ENCODE assay signal across 26 cellular contexts in genomic region chr3:39372831-39373230, GRCh38. TPM values are rescaled to one million over a fixed set of nuclear protein-coding genes. Genes with fewer than 3 reads are reported as not detected.
"Had no signal": no experiment of that assay in that cellular context is flagged by ENCODE, and none has a peak within 500 bp of the region (broad histone marks: within the 10 kb centered on the region; RNA-seq: fewer than 3 reads in every experiment).

No MANE protein-coding gene starts in this region.

- DNase-seq: effector memory CD8-positive, alpha-beta T cell; immature natural killer cell; kidney; left cardiac atrium; left ventricle myocardium inferior; lower lobe of right lung; mesenchymal stem cell; midbrain; nucleus accumbens; ovary; sigmoid colon; small intestine; stimulated activated CD4-positive, alpha-beta T cell treated with anti-CD3 and anti-CD28 coated beads, Interleukin-12 subunit alpha, Interleukin-12 subunit beta, amount 100 ng/mL, for 4 hours; stimulated activated naive CD4-positive, alpha-beta T cell; stomach; substantia nigra; transverse colon had no signal

- H3K36me3 Mint-ChIP-seq: neural progenitor cell had no signal

- H3K4me3 Mint-ChIP-seq: dendritic cell treated with granulocyte-macrophage colony-stimulating factor and Interleukin-4, amounts not matched to agents 40 ng/mL and 50 ng/mL, for 4 days; effector memory CD8-positive, alpha-beta T cell; immature natural killer cell; natural killer cell treated with Interleukin-12 subunit alpha and Interleukin-12 subunit beta and Interleukin-15 and Interleukin-18, amount 100 ng/mL, for 72 hours; neural progenitor cell had no signal

- H2AFZ ChIP-seq: neural progenitor cell had no signal

- H3K36me3 ChIP-seq: left ventricle myocardium inferior, lower lobe of right lung, neural progenitor cell, ovary, right atrium auricular region, sigmoid colon, stomach, thoracic aorta, transverse colon had no signal

- H3K9me3 ChIP-seq: lower lobe of right lung, ovary, right atrium auricular region, sigmoid colon, stomach, thoracic aorta, transverse colon had no signal

- H3K9ac ChIP-seq: neural progenitor cell had no signal

- ATAC-seq: effector memory CD8-positive, alpha-beta T cell; esophagus mucosa; left cardiac atrium; lower lobe of right lung; natural killer cell treated with Interleukin-12 subunit alpha and Interleukin-12 subunit beta and Interleukin-15 and Interleukin-18, amount 100 ng/mL, for 72 hours had no signal

- H3K4me1 Mint-ChIP-seq: neural progenitor cell had no signal

- H3K27ac Mint-ChIP-seq: dendritic cell treated with granulocyte-macrophage colony-stimulating factor and Interleukin-4, amounts not matched to agents 40 ng/mL and 50 ng/mL, for 4 days; effector memory CD8-positive, alpha-beta T cell; natural killer cell treated with Interleukin-12 subunit alpha and Interleukin-12 subunit beta and Interleukin-15 and Interleukin-18, amount 100 ng/mL, for 72 hours; neural progenitor cell had no signal

- H3K4me2 ChIP-seq: neural progenitor cell had no signal

- H3K27ac ChIP-seq: left ventricle myocardium inferior, lower lobe of right lung, neural progenitor cell, ovary, right atrium auricular region, sigmoid colon, stomach, thoracic aorta, transverse colon had no signal

- FAIRE-seq: colon, kidney, small intestine had no signal

- H3K4me1 ChIP-seq: left ventricle myocardium inferior, lower lobe of right lung, neural progenitor cell, right atrium auricular region, sigmoid colon, stomach had no signal

- H3K4me3 ChIP-seq: left ventricle myocardium inferior, lower lobe of right lung, neural progenitor cell, ovary, right atrium auricular region, sigmoid colon, stomach, thoracic aorta, transverse colon had no signal

- H3K27me3 ChIP-seq: neural progenitor cell, ovary, right atrium auricular region, stomach, transverse colon had no signal

- H3K27me3 Mint-ChIP-seq: dendritic cell treated with granulocyte-macrophage colony-stimulating factor and Interleukin-4, amounts not matched to agents 40 ng/mL and 50 ng/mL, for 4 days; natural killer cell treated with Interleukin-12 subunit alpha and Interleukin-12 subunit beta and Interleukin-15 and Interleukin-18, amount 100 ng/mL, for 72 hours had no signal

RNA-seq across cellular contexts. Expression of gene CCR8, which starts 43.3 kb away (rescaled TPM):
- total RNA-seq: left cardiac atrium, left ventricle myocardium inferior, lower lobe of right lung, ovary, posterior vena cava, right atrium auricular region, sigmoid colon, stomach, thoracic aorta, transverse colon, ureter had no signal
- polyA plus RNA-seq: small intestine, stomach had no signal
